7 cellular contexts compared by ENCODE assay signal in the genomic region with DNA sequence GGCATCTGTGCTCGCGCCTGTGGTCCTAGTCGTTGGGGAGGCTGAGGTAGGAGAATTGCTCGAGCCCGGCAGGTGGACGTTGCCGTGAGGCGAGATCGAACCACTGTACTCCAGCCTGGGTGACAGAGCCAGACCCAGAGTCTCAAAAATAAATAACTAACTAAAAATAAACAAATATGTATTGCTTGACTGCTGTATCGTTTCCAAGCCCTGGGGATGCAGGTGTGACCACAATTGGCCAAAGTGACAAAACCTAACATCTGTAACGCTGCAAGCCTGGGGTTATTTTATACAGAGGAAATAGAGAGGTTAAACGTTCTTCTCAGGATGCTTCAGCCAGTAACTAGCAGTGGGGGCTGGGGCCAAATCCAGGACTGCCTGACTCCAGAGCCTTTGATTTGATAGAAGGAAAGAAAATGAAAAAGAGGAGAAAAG. TPM values are rescaled to one million over a fixed set of nuclear protein-coding genes. Genes with fewer than 3 reads are reported as not detected.
DNase-seq lines count a peak whose midpoint lies in the region; ATAC-seq and TF ChIP-seq lines count a peak whose summit lies in the region.

No MANE protein-coding gene starts in this region.

- no peaks in the 10 kb centered on the region for H3K9me2 ChIP-seq in HCT116 (ENCODE audit: insufficient read depth)

- peaks cover 22% of the 10 kb centered on the region for H3K36me3 Mint-ChIP-seq in T-cell
- H3K36me3 Mint-ChIP-seq in osteocyte (ENCODE audit: unreplicated experiment): peaks cover 21% of the 10 kb centered on the region

- no TSS peak for BruUV-seq in HCT116 (replicated peaks; lab: Mats Ljungman, UMichigan)

- DNase-seq in HCT116 (ENCODE audit: low read depth, low spot score) (no peak), T-cell (peak in 5 of 34 experiments; percentile 13 to 33 (median 22)), osteocyte (ENCODE audit: extremely low spot score, unreplicated experiment) (no peak), inferior parietal cortex (ENCODE audit: extremely low spot score) (no peak)

- peaks cover 12 to 45% of the 10 kb centered on the region in 2 experiments for H3K4me1 ChIP-seq in HCT116 (ENCODE audit: control insufficient read depth in 1 of 2, insufficient read depth in 2 of 2, low read length in 2 of 2)

- no peak for TF ChIP-seq POLR2A in HCT116 (IDR thresholded peaks at IDR 0.05; ENCODE audit: borderline replicate concordance, extremely low read depth, insufficient read depth, insufficient read length)

- ATAC-seq in GM18861 (IDR thresholded peaks at IDR 0.05; ENCODE audit: unreplicated experiment) (peak; percentile 43), HCT116 (no peak), T-cell (replicated peaks in 1 of 4) (no peak), GM21360 (IDR thresholded peaks at IDR 0.05; ENCODE audit: unreplicated experiment) (no peak), GM21576 (IDR thresholded peaks at IDR 0.05; ENCODE audit: unreplicated experiment) (no peak)

- TF ChIP-seq CTCF in HCT116 (IDR thresholded peaks at IDR 0.05 in 2 of 3, conservative IDR thresholded peaks at IDR 0.05 in 1 of 3; ENCODE audit: borderline replicate concordance in 1 of 3, insufficient read depth in 1 of 3, low read depth in 2 of 3, low read length in 2 of 3) (no peak), osteocyte (IDR thresholded peaks at IDR 0.05) (no peak)

- H3K27me3 ChIP-seq in HCT116 (ENCODE audit: insufficient read depth, low read length): no peaks in the 10 kb centered on the region

- H3K9me3 Mint-ChIP-seq in T-cell (no peaks in the 10 kb centered on the region), osteocyte (ENCODE audit: unreplicated experiment) (no peaks in the 10 kb centered on the region)

- H3K4me3 Mint-ChIP-seq in T-cell (peak overlapping the region; percentile 58 to 73 (median 66)), osteocyte (ENCODE audit: unreplicated experiment) (peak overlapping the region; percentile 42)

- no peak overlapping the region for H3K4me3 ChIP-seq in HCT116 (replicated peaks in 1 of 2; ENCODE audit: low read depth in 1 of 2, low read length in 2 of 2)

- H3K36me3 ChIP-seq in HCT116 (ENCODE audit: control insufficient read depth in 1 of 2, insufficient read depth in 2 of 2, low read length in 2 of 2): peaks cover 10 to 24% of the 10 kb centered on the region in 2 experiments; a peak in 3 of 4 replicates

- POLR2A ChIA-PET in HCT116 (lab: Charles Lee): interaction anchor here (1.7 kb wide), 1 partner anchor 12 kb away, joined by 9 read pairs; no protein-coding TSS in a partner anchor
- POLR2A ChIA-PET in T-cell (lab: Charles Lee): interaction anchor here (0.5 to 0.6 kb wide), 4 partner anchors 33 to 54 kb away, joined by 3 to 7 read pairs (median 4); no protein-coding TSS in a partner anchor

- RAD21 ChIA-PET in HCT116 (lab: Charles Lee; ENCODE audit: low non-redundant PET in 1 of 2, low total read pairs in 2 of 2, uncharacterized antibody in 2 of 2, unreplicated experiment in 2 of 2): no interaction called here

- H3K9me3 ChIP-seq in HCT116 (ENCODE audit: control insufficient read depth in 1 of 2, insufficient read depth in 1 of 2, low read depth in 1 of 2, low read length in 2 of 2): no peaks in the 10 kb centered on the region

- peaks cover 18 to 31% (median 30%) of the 10 kb centered on the region in 3 donors for H3K4me1 Mint-ChIP-seq in T-cell
- peaks cover 23% of the 10 kb centered on the region for H3K4me1 Mint-ChIP-seq in osteocyte (ENCODE audit: unreplicated experiment)

- peak overlapping the region; percentile 96 to 98 for H3K27ac Mint-ChIP-seq in T-cell
- H3K27ac Mint-ChIP-seq in osteocyte (ENCODE audit: unreplicated experiment): peak overlapping the region; percentile 76

- H3K27ac ChIP-seq in HCT116 (ENCODE audit: low read depth, low read length): peak overlapping the region; percentile 98; the same call in 1 of the 2 replicates

- no peak overlapping the region for H3K9ac ChIP-seq in HCT116 (ENCODE audit: low read length)

- H3K27me3 Mint-ChIP-seq in T-cell: no peaks in the 10 kb centered on the region
- H3K27me3 Mint-ChIP-seq in osteocyte (ENCODE audit: unreplicated experiment): no peaks in the 10 kb centered on the region

- peaks cover 26% of the 10 kb centered on the region; the same call in 1 of the 2 replicates for H4K20me1 ChIP-seq in HCT116 (ENCODE audit: insufficient read depth)

- CTCF ChIA-PET in HCT116 (lab: Charles Lee) (interaction anchor here (0.6 kb wide), 1 partner anchor 76 kb away, joined by 3 read pairs; no protein-coding TSS in a partner anchor), T-cell (lab: Charles Lee) (interaction anchor here in 1 of 2 donors (0.6 to 1.4 kb wide), 3 partner anchors 11 to 152 kb away, joined by 3 to 7 read pairs (median 4); no protein-coding TSS in a partner anchor)

- no peak overlapping the region for H2AFZ ChIP-seq in HCT116 (ENCODE audit: low read depth, low read length, poor library complexity, severe bottlenecking)

- no peak overlapping the region for H3K4me2 ChIP-seq in HCT116 (ENCODE audit: low read length)

- intact Hi-C loops in HCT116 (cut with micrococcal nuclease): loop anchor here (5.0 kb wide), 2 partner anchors 150 to 170 kb away; a partner anchor contains a TSS

- H3K79me2 ChIP-seq in HCT116 (ENCODE audit: insufficient read depth, low read length): peaks cover 31% of the 10 kb centered on the region

- TF ChIP-seq RAD21 in HCT116 (IDR thresholded peaks at IDR 0.05; ENCODE audit: low read depth): no peak

TF ChIP-seq in HCT116, 20 proteins besides CTCF, POLR2A, EP300 and RAD21 (continues in another document):
- no peak for TF ChIP-seq ZNF274 (IDR thresholded peaks at IDR 0.05; ENCODE audit: low read depth, low read length)
- TF ChIP-seq EZH2phosphoT487 (IDR thresholded peaks at IDR 0.05; ENCODE audit: borderline replicate concordance): no peak
- TF ChIP-seq TCF7L2 (IDR thresholded peaks at IDR 0.05; ENCODE audit: borderline replicate concordance, extremely low read depth, insufficient read depth, insufficient read length): no peak
- TF ChIP-seq EZH2 (IDR thresholded peaks at IDR 0.05): no peak
- TF ChIP-seq, protein P1, sequence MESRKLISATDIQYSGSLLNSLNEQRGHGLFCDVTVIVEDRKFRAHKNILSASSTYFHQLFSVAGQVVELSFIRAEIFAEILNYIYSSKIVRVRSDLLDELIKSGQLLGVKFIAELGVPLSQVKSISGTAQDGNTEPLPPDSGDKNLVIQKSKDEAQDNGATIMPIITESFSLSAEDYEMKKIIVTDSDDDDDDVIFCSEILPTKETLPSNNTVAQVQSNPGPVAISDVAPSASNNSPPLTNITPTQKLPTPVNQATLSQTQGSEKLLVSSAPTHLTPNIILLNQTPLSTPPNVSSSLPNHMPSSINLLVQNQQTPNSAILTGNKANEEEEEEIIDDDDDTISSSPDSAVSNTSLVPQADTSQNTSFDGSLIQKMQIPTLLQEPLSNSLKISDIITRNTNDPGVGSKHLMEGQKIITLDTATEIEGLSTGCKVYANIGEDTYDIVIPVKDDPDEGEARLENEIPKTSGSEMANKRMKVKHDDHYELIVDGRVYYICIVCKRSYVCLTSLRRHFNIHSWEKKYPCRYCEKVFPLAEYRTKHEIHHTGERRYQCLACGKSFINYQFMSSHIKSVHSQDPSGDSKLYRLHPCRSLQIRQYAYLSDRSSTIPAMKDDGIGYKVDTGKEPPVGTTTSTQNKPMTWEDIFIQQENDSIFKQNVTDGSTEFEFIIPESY (IDR thresholded peaks at IDR 0.05; ENCODE audit: extremely low read depth, insufficient replicate concordance, low read length): no peak
- TF ChIP-seq JUND (IDR thresholded peaks at IDR 0.05): no peak
- no peak for TF ChIP-seq EGR1 (IDR thresholded peaks at IDR 0.05; ENCODE audit: low read depth)
- no peak for TF ChIP-seq YY1 (IDR thresholded peaks at IDR 0.05; ENCODE audit: extremely low read depth, insufficient replicate concordance, low read depth, low read length)
- no peak for TF ChIP-seq FOSL1 (IDR thresholded peaks at IDR 0.05; ENCODE audit: low read depth)
- no peak for TF ChIP-seq CBX3 (IDR thresholded peaks at IDR 0.05; ENCODE audit: low read depth)
- TF ChIP-seq, protein P2, sequence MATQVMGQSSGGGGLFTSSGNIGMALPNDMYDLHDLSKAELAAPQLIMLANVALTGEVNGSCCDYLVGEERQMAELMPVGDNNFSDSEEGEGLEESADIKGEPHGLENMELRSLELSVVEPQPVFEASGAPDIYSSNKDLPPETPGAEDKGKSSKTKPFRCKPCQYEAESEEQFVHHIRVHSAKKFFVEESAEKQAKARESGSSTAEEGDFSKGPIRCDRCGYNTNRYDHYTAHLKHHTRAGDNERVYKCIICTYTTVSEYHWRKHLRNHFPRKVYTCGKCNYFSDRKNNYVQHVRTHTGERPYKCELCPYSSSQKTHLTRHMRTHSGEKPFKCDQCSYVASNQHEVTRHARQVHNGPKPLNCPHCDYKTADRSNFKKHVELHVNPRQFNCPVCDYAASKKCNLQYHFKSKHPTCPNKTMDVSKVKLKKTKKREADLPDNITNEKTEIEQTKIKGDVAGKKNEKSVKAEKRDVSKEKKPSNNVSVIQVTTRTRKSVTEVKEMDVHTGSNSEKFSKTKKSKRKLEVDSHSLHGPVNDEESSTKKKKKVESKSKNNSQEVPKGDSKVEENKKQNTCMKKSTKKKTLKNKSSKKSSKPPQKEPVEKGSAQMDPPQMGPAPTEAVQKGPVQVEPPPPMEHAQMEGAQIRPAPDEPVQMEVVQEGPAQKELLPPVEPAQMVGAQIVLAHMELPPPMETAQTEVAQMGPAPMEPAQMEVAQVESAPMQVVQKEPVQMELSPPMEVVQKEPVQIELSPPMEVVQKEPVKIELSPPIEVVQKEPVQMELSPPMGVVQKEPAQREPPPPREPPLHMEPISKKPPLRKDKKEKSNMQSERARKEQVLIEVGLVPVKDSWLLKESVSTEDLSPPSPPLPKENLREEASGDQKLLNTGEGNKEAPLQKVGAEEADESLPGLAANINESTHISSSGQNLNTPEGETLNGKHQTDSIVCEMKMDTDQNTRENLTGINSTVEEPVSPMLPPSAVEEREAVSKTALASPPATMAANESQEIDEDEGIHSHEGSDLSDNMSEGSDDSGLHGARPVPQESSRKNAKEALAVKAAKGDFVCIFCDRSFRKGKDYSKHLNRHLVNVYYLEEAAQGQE (IDR thresholded peaks at IDR 0.05; ENCODE audit: low read depth): no peak
- TF ChIP-seq, protein P3, sequence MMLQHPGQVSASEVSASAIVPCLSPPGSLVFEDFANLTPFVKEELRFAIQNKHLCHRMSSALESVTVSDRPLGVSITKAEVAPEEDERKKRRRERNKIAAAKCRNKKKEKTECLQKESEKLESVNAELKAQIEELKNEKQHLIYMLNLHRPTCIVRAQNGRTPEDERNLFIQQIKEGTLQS (IDR thresholded peaks at IDR 0.05): no peak
- TF ChIP-seq, protein P4, sequence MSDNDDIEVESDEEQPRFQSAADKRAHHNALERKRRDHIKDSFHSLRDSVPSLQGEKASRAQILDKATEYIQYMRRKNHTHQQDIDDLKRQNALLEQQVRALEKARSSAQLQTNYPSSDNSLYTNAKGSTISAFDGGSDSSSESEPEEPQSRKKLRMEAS (IDR thresholded peaks at IDR 0.05): no peak

RNA-seq across cellular contexts. Expression of a gene that starts 1.9 kb away (rescaled TPM):
- 362 TPM for total RNA-seq in HCT116 (2021; ENCODE audit: unreplicated experiment)
- 213 and 248 TPM in 2 replicates for polyA plus RNA-seq in HCT116 (2012)
- total RNA-seq in T-cell: 100 to 1,000 TPM; 322 to 546 (median 332) TPM
- 209 and 216 TPM in 2 replicates for total RNA-seq in osteocyte

RNA-seq across cellular contexts. Expression of a gene that starts 45.0 kb away (rescaled TPM):
- total RNA-seq in HCT116 (2021; ENCODE audit: unreplicated experiment) (20.1 TPM), T-cell (100 to 1,000 TPM in 4 of 5 donors, 10 to 100 TPM in 1; 90.3 to 164 (median 152) TPM), osteocyte (51.6 and 53.9 TPM in 2 replicates)
- 9.6 and 13.5 TPM in 2 replicates for polyA plus RNA-seq in HCT116 (2012)
